10 cellular contexts compared by ENCODE assay signal in the genomic region with DNA sequence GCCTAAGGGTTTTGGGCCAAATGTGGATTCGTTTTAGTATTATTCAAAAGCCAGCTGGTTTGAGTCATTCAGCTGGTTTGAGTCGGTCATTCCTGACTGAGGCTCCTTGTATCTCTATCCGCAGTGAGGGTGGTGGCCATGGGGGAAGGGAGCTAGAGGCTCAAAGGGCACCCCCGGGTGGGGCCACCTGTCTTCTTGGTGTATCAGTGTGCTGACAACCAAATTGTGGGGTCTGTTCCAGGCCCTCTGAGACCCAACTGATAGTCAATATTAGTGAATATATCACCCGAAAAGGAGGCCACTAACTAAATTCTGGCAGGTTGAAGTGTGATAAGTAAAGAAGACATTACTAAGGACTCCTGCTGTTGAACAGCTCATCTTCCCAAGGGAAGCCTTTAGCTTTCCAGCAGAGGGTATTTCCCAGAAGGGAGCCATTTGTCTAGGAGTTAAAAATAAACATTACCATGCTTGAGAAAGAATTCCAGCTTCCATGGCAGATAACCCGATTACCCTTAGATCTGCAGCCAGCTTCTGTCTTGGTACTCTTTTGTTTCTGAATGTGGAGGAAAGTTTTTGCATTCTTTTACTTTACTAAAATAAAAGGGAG. TPM values are rescaled to one million over a fixed set of nuclear protein-coding genes. Genes with fewer than 3 reads are reported as not detected.
DNase-seq lines count a peak whose midpoint lies in the region; ATAC-seq and TF ChIP-seq lines count a peak whose summit lies in the region.
"Had no signal": no experiment of that assay in that cellular context is flagged by ENCODE, and none has a peak within 500 bp of the region (broad histone marks: within the 10 kb centered on the region; RNA-seq: fewer than 3 reads in every experiment).

No MANE protein-coding gene starts in this region.

- no peaks in the 10 kb centered on the region for H3K27me3 ChIP-seq in transverse colon

- no peak overlapping the region for H3K4me3 Mint-ChIP-seq in activated T-cell treated with anti-CD3 and anti-CD28 coated beads, Interleukin-2, amount 50 U/mL, for 72 hours
- H3K4me3 Mint-ChIP-seq in activated naive CD8-positive, alpha-beta T cell treated with anti-CD3 and anti-CD28 coated beads, Interleukin-2, amount 50 U/mL, for 24 hours = no peak overlapping the region
- H3K4me3 Mint-ChIP-seq: CD14-positive monocyte had no signal

- H3K27ac ChIP-seq in transverse colon = peak overlapping the region; percentile 2 to 41 (median 22)

- no peaks in the 10 kb centered on the region for H3K9me3 ChIP-seq in transverse colon

- no peaks in the 10 kb centered on the region for H3K36me3 ChIP-seq in transverse colon

- DNase-seq in activated T-cell treated with anti-CD3 and anti-CD28 coated beads, Interleukin-2, amount 50 U/mL, for 72 hours = peak in 1 of 2 donors; percentile 5
- DNase-seq in activated T-cell treated with anti-CD3 and anti-CD28 coated beads for 4 hours (no peak), iPS-NIHi11 (ENCODE audit: low spot score) (peak; percentile 31), transverse colon (no peak), medulla oblongata (ENCODE audit: extremely low spot score) (no peak)
- no peak for DNase-seq in activated naive CD8-positive, alpha-beta T cell treated with anti-CD3 and anti-CD28 coated beads, Interleukin-2, amount 50 U/mL, for 24 hours
- DNase-seq: stimulated activated naive CD4-positive, alpha-beta T cell treated with Interleukin-2 at 50 U/mL for 16 hours had no signal

- no peak overlapping the region for H3K4me3 ChIP-seq in transverse colon

- no peak overlapping the region for H3K27ac Mint-ChIP-seq in activated T-cell treated with anti-CD3 and anti-CD28 coated beads, Interleukin-2, amount 50 U/mL, for 72 hours
- H3K27ac Mint-ChIP-seq in activated naive CD8-positive, alpha-beta T cell treated with anti-CD3 and anti-CD28 coated beads, Interleukin-2, amount 50 U/mL, for 24 hours = peak overlapping the region; percentile 59
- H3K27ac Mint-ChIP-seq: CD14-positive monocyte had no signal

- TF ChIP-seq POLR2A in transverse colon (IDR thresholded peaks at IDR 0.05) = no peak

- WGBS in transverse colon (ENCODE audit: low coverage in 1 of 2), 2 donors = 50 to 64% methylated on average over 1 to 6 of the region's 6 CpGs

- intact Hi-C loops in transverse colon (cut with DNase I; ENCODE audit: low total_unique reads) = no loop called here

- no peak for TF ChIP-seq CTCF in transverse colon (IDR thresholded peaks at IDR 0.05)

- H3K4me1 Mint-ChIP-seq in activated T-cell treated with anti-CD3 and anti-CD28 coated beads, Interleukin-2, amount 50 U/mL, for 72 hours (ENCODE audit: low read depth) = peaks cover 20% of the 10 kb centered on the region
- H3K4me1 Mint-ChIP-seq in activated naive CD8-positive, alpha-beta T cell treated with anti-CD3 and anti-CD28 coated beads, Interleukin-2, amount 50 U/mL, for 24 hours = peaks cover 13% of the 10 kb centered on the region
- H3K4me1 Mint-ChIP-seq: CD14-positive monocyte had no signal

- peaks cover under 1 to 19% (median 5%) of the 10 kb centered on the region in 4 donors for H3K4me1 ChIP-seq in transverse colon

- in situ Hi-C loops in transverse colon (cut with MboI; ENCODE audit: low pct_ligation_motif_present in 1 of 4, low pct_unique_long_range_greater_than_20kb in 1 of 4, low sequenced_read_pairs in 3 of 4) = no loop called here

- H3K36me3 Mint-ChIP-seq in activated T-cell treated with anti-CD3 and anti-CD28 coated beads, Interleukin-2, amount 50 U/mL, for 72 hours (ENCODE audit: insufficient read depth in 2 of 2) = no peaks in the 10 kb centered on the region
- no peaks in the 10 kb centered on the region for H3K36me3 Mint-ChIP-seq in activated naive CD8-positive, alpha-beta T cell treated with anti-CD3 and anti-CD28 coated beads, Interleukin-2, amount 50 U/mL, for 24 hours (ENCODE audit: low read depth)
- H3K36me3 Mint-ChIP-seq: CD14-positive monocyte had no signal

- no peaks in the 10 kb centered on the region for H3K9me3 Mint-ChIP-seq in activated T-cell treated with anti-CD3 and anti-CD28 coated beads, Interleukin-2, amount 50 U/mL, for 72 hours
- H3K9me3 Mint-ChIP-seq in activated naive CD8-positive, alpha-beta T cell treated with anti-CD3 and anti-CD28 coated beads, Interleukin-2, amount 50 U/mL, for 24 hours = no peaks in the 10 kb centered on the region

- ATAC-seq in activated T-cell treated with anti-CD3 and anti-CD28 coated beads, Interleukin-2, amount 50 U/mL, for 72 hours (replicated peaks in 1 of 2) = peak; percentile 17 to 29
- no peak for ATAC-seq in activated naive CD8-positive, alpha-beta T cell treated with anti-CD3 and anti-CD28 coated beads, Interleukin-2, amount 50 U/mL, for 24 hours
- ATAC-seq in HG02571 (IDR thresholded peaks at IDR 0.05; ENCODE audit: unreplicated experiment) = no peak
- no peak for ATAC-seq in HG03457 (IDR thresholded peaks at IDR 0.05; ENCODE audit: unreplicated experiment)

- TF ChIP-seq EP300 in transverse colon (IDR thresholded peaks at IDR 0.05; ENCODE audit: low read depth) = no peak

- no peaks in the 10 kb centered on the region for H3K27me3 Mint-ChIP-seq in activated T-cell treated with anti-CD3 and anti-CD28 coated beads, Interleukin-2, amount 50 U/mL, for 72 hours (ENCODE audit: low read depth)
- no peaks in the 10 kb centered on the region for H3K27me3 Mint-ChIP-seq in activated naive CD8-positive, alpha-beta T cell treated with anti-CD3 and anti-CD28 coated beads, Interleukin-2, amount 50 U/mL, for 24 hours

RNA-seq across cellular contexts. Expression of gene DDX50, which starts 29.9 kb away (rescaled TPM):
- total RNA-seq in activated T-cell treated with anti-CD3 and anti-CD28 coated beads, Interleukin-2, amount 50 U/mL, for 72 hours = 10 to 100 TPM; 61.8 to 62.8 TPM
- 10 to 100 TPM in 3 of 4 donors, 1 to 10 TPM in 1; 8.2 to 42.0 (median 23.2) TPM for total RNA-seq in transverse colon

RNA-seq across cellular contexts. Expression of gene STOX1, which starts 43.9 kb away (rescaled TPM):
- total RNA-seq in activated T-cell treated with anti-CD3 and anti-CD28 coated beads, Interleukin-2, amount 50 U/mL, for 72 hours = under 1 TPM; 0.19 to 0.41 TPM
- 1 to 10 TPM in 3 of 4 donors, under 1 TPM in 1; 0.40 to 2.0 (median 1.4) TPM for total RNA-seq in transverse colon

Comparison
In these comparisons a context has a peak if more than half of its experiments do, and no peak if none do; other contexts are left out.
1. ATAC-seq: peak in activated T-cell treated with anti-CD3 and anti-CD28 coated beads, Interleukin-2, amount 50 U/mL, for 72 hours (2 of 2); none in activated naive CD8-positive, alpha-beta T cell treated with anti-CD3 and anti-CD28 coated beads, Interleukin-2, amount 50 U/mL, for 24 hours (single experiment), HG02571 (single experiment) and HG03457 (single experiment).